ENCODE assay signal across 21 cellular contexts in the genomic region with DNA sequence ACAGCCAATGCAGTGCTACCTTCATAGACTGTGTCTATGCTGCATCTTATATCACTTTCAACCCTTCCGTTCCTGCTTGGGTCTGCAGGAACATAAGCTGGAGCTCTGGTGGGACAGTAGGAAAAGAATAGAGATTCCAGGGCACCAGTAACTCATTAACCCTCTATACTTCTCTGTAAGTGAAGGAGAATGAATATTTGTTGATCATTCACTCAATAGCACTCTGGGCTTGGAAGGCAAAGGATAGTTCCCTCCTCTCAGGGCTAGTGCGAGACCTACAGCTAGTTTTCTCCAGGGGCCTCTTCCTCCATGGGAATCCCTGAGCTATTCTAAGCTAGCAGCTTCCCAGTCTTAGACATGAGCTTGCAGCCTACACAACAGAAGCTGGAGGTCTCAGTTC.
"Had no signal": no experiment of that assay in that cellular context is flagged by ENCODE, and none has a peak within 500 bp of the region (broad histone marks: within the 10 kb centered on the region; RNA-seq: fewer than 3 reads in every experiment).

No MANE protein-coding gene starts in this region.

- H3K36me3 Mint-ChIP-seq: stimulated activated memory B cell treated with anti-CD40 and anti-IgM and Interleukin-4, amounts not matched to agents 10 μg/mL and 1 μg/mL and 100 μg/mL, for 72 hours had no signal

- ATAC-seq: foreskin keratinocyte; left ventricle myocardium superior; naive thymus-derived CD4-positive, alpha-beta T cell; right cardiac atrium; stimulated activated memory B cell treated with anti-CD40 and anti-IgM and Interleukin-4, amounts not matched to agents 10 μg/mL and 1 μg/mL and 100 μg/mL, for 72 hours; upper lobe of right lung had no signal

- H3K36me3 ChIP-seq: colonic mucosa, ovary, tibial nerve, upper lobe of right lung, vagina had no signal

- H3K27me3 ChIP-seq: colonic mucosa, ovary, testis, tibial nerve, upper lobe of right lung, vagina had no signal

- H3K4me3 Mint-ChIP-seq: naive thymus-derived CD4-positive, alpha-beta T cell; neural crest cell; stimulated activated memory B cell treated with anti-CD40 and anti-IgM and Interleukin-4, amounts not matched to agents 10 μg/mL and 1 μg/mL and 100 μg/mL, for 72 hours; stimulated activated naive CD8-positive, alpha-beta T cell treated with anti-CD3 and anti-CD28 coated beads, Interleukin-15, Interleukin-2, amounts not matched to agents 100 ng/mL and 50 ng/mL, for 24 hours had no signal

- H3K27ac ChIP-seq: colonic mucosa, foreskin keratinocyte, ovary, testis, tibial nerve, upper lobe of right lung, vagina had no signal

- H3K4me3 ChIP-seq: colonic mucosa, lung, ovary, testis, tibial nerve, upper lobe of right lung, vagina had no signal

- H3K27me3 Mint-ChIP-seq: stimulated activated naive CD8-positive, alpha-beta T cell treated with anti-CD3 and anti-CD28 coated beads, Interleukin-15, Interleukin-2, amounts not matched to agents 100 ng/mL and 50 ng/mL, for 24 hours had no signal

- DNase-seq: colonic mucosa; dermis blood vessel endothelial cell; foreskin keratinocyte; head of caudate nucleus; hypothalamus; islet precursor cell; left ventricle myocardium superior; mesendoderm; naive thymus-derived CD4-positive, alpha-beta T cell; nucleus accumbens; ovary; right cardiac atrium; stimulated activated CD4-positive, alpha-beta T cell treated with anti-CD3 and anti-CD28 coated beads, Interleukin-4, amount 100 ng/mL, for 24 hours; testis; upper lobe of right lung had no signal

- H3K4me1 Mint-ChIP-seq: naive thymus-derived CD4-positive, alpha-beta T cell; neural crest cell; stimulated activated memory B cell treated with anti-CD40 and anti-IgM and Interleukin-4, amounts not matched to agents 10 μg/mL and 1 μg/mL and 100 μg/mL, for 72 hours had no signal

- H3K9me3 Mint-ChIP-seq: stimulated activated memory B cell treated with anti-CD40 and anti-IgM and Interleukin-4, amounts not matched to agents 10 μg/mL and 1 μg/mL and 100 μg/mL, for 72 hours had no signal

- H3K9me3 ChIP-seq: colonic mucosa, ovary, testis, tibial nerve, upper lobe of right lung, vagina had no signal

- H3K27ac Mint-ChIP-seq: naive thymus-derived CD4-positive, alpha-beta T cell; stimulated activated memory B cell treated with anti-CD40 and anti-IgM and Interleukin-4, amounts not matched to agents 10 μg/mL and 1 μg/mL and 100 μg/mL, for 72 hours; stimulated activated naive CD8-positive, alpha-beta T cell treated with anti-CD3 and anti-CD28 coated beads, Interleukin-15, Interleukin-2, amounts not matched to agents 100 ng/mL and 50 ng/mL, for 24 hours had no signal

- H3K4me1 ChIP-seq: colonic mucosa, foreskin keratinocyte, testis had no signal
